ENCODE assay signal across 14 cellular contexts in genomic region chr7:106704000-106704840, GRCh38. TPM values are rescaled to one million over a fixed set of nuclear protein-coding genes. Genes with fewer than 3 reads are reported as not detected.
DNase-seq lines count a peak whose midpoint lies in the region; ATAC-seq, FAIRE-seq and TF ChIP-seq lines count a peak whose summit lies in the region.
"Had no signal": no experiment of that assay in that cellular context is flagged by ENCODE, and none has a peak within 500 bp of the region (broad histone marks: within the 10 kb centered on the region; RNA-seq: fewer than 3 reads in every experiment).

No MANE protein-coding gene starts in this region.

- TF ChIP-seq POLR2A in H54 (IDR thresholded peaks at IDR 0.05; ENCODE audit: low read depth, low read length), result no peak

- peak; percentile 30 for FAIRE-seq in H54 (lab: Jason Lieb, UNC)
- FAIRE-seq: A204.1, colon had no signal

- H3K4me1 Mint-ChIP-seq in activated naive CD8-positive, alpha-beta T cell treated with anti-CD3 and anti-CD28 coated beads for 36 hours, result peaks cover 13% of the 10 kb centered on the region

- no peak overlapping the region for H3K4me3 Mint-ChIP-seq in activated naive CD8-positive, alpha-beta T cell treated with anti-CD3 and anti-CD28 coated beads for 36 hours

- no peaks in the 10 kb centered on the region for H3K36me3 Mint-ChIP-seq in activated naive CD8-positive, alpha-beta T cell treated with anti-CD3 and anti-CD28 coated beads for 36 hours

- H3K27ac Mint-ChIP-seq in activated naive CD8-positive, alpha-beta T cell treated with anti-CD3 and anti-CD28 coated beads for 36 hours, result peak overlapping the region; percentile 13

- peak; percentile 63 to 73 for ATAC-seq in activated CD4-positive, CD25-positive, alpha-beta regulatory T cell treated with anti-CD3 and anti-CD28 coated beads, Interleukin-2, amount 50 U/mL, for 24 hours
- ATAC-seq: left colon had no signal

- DNase-seq in activated CD4-positive, CD25-positive, alpha-beta regulatory T cell (lab: John Stamatoyannopoulos, UW), result no peak
- DNase-seq in H54 (ENCODE audit: insufficient read length, low spot score) (no peak), renal cortical epithelial cell (ENCODE audit: low read depth) (peak; percentile 40), iPS-NIHi11 (ENCODE audit: low spot score) (no peak), medulla oblongata (ENCODE audit: extremely low spot score) (no peak), DMS153 (lab: John Stamatoyannopoulos, UW) (no peak)
- no peak for DNase-seq in activated naive CD8-positive, alpha-beta T cell treated with anti-CD3 and anti-CD28 coated beads for 36 hours
- DNase-seq: activated effector memory CD4-positive, alpha-beta T cell treated with Interleukin-2 at 50 U/mL for 16 hours; DMS 273 treated with DMSO at 0.1 percent for 48 hours; left colon; NCI-H2171 treated with DMSO at 0.1 percent for 48 hours had no signal

- H3K27me3 Mint-ChIP-seq in activated naive CD8-positive, alpha-beta T cell treated with anti-CD3 and anti-CD28 coated beads for 36 hours, result no peaks in the 10 kb centered on the region

- H3K9me3 Mint-ChIP-seq in activated naive CD8-positive, alpha-beta T cell treated with anti-CD3 and anti-CD28 coated beads for 36 hours, result peaks cover 1% of the 10 kb centered on the region

RNA-seq across cellular contexts. Expression of gene CCDC71L, which starts 43.3 kb away (rescaled TPM):
- 10 to 100 TPM; 16.4 to 17.8 TPM for total RNA-seq in activated naive CD8-positive, alpha-beta T cell treated with anti-CD3 and anti-CD28 coated beads for 36 hours
- 21.0 and 34.9 TPM in 2 replicates for total RNA-seq in renal cortical epithelial cell
